Comparison of ENCODE assay signal across 1 cellular context in genomic region chr19:42208612-42209011, GRCh38.
TF ChIP-seq lines count a peak whose summit lies in the region.

No MANE protein-coding gene starts in this region.

TF ChIP-seq in endothelial cell of umbilical vein, 7 proteins besides CTCF, POLR2A, EP300 and RAD21:
- no peak for TF ChIP-seq MAX (IDR thresholded peaks at IDR 0.05; ENCODE audit: insufficient read depth, insufficient read length)
- no peak for TF ChIP-seq MYC (IDR thresholded peaks at IDR 0.05; ENCODE audit: low read depth, low read length)
- TF ChIP-seq JUN (IDR thresholded peaks at IDR 0.05; ENCODE audit: borderline replicate concordance, insufficient read depth, insufficient read length, low read depth) = no peak
- no peak for TF ChIP-seq FOS (IDR thresholded peaks at IDR 0.05; ENCODE audit: borderline replicate concordance, insufficient read depth, low read length)
- no peak for TF ChIP-seq GATA2 (IDR thresholded peaks at IDR 0.05; ENCODE audit: insufficient read depth, insufficient read length, low read depth, low read length)
- TF ChIP-seq EZH2 (IDR thresholded peaks at IDR 0.05; ENCODE audit: borderline replicate concordance, low read depth, low read length, severe bottlenecking) = no peak
- no peak for TF ChIP-seq POLR2AphosphoS5 (IDR thresholded peaks at IDR 0.05; ENCODE audit: insufficient read depth, low read depth, low read length)
